Comparison of ENCODE assay signal across 8 cellular contexts in genomic region chr5:154447074-154447725, GRCh38. TPM values are rescaled to one million over a fixed set of nuclear protein-coding genes. Genes with fewer than 3 reads are reported as not detected.
DNase-seq lines count a peak whose midpoint lies in the region; ATAC-seq and TF ChIP-seq lines count a peak whose summit lies in the region.

No MANE protein-coding gene starts in this region.

- DNase-seq in MG63: peak; percentile 14
- DNase-seq in choroid plexus epithelial cell (ENCODE audit: low read depth): no peak
- no peak for DNase-seq in natural killer cell
- DNase-seq in NOMO-1 treated with dmso at 0.1 percent for 144 hours (lab: John Stamatoyannopoulos, UW; ENCODE audit: unreplicated experiment): no peak
- DNase-seq in lower leg skin (ENCODE audit: low spot score in 2 of 2): no peak

- peaks cover 54 to 62% of the 10 kb centered on the region in 2 donors for H3K4me1 Mint-ChIP-seq in natural killer cell

- peak overlapping the region; percentile 86 to 94 (median 91) for H3K9ac ChIP-seq in BLaER1 treated with 17β-estradiol and CSF1 and Interleukin-3, amounts not matched to agents 10 nM and 100 nM

- intact Hi-C loops in natural killer cell (cut with micrococcal nuclease): loop anchor here (5.0 to 10.0 kb wide), 3 partner anchors 252 to 495 kb away; partner anchors contain the start of genes CNOT8, GALNT10 and MRPL22
- intact Hi-C loops in lower leg skin (cut with DNase I; ENCODE audit: low total_unique reads): no loop called here

- 2% methylated on average over 10 of the region's 10 CpGs for WGBS in lower leg skin, 2 donors

- no peak for ATAC-seq in natural killer cell
- ATAC-seq in HG03095 (IDR thresholded peaks at IDR 0.05; ENCODE audit: unreplicated experiment): no peak
- ATAC-seq in GM19452 (IDR thresholded peaks at IDR 0.05; ENCODE audit: unreplicated experiment): no peak

- no peak for TF ChIP-seq POLR2A in lower leg skin (IDR thresholded peaks at IDR 0.05)

- H3K36me3 Mint-ChIP-seq in natural killer cell: peaks cover 11% of the 10 kb centered on the region

- H3K36me3 ChIP-seq in BLaER1 treated with 17β-estradiol and CSF1 and Interleukin-3, amounts not matched to agents 10 nM and 100 nM: peaks cover 27 to 43% (median 35%) of the 10 kb centered on the region in 11 experiments
- H3K36me3 ChIP-seq in MG63: peaks cover 21% of the 10 kb centered on the region

- H3K27ac ChIP-seq in BLaER1 treated with 17β-estradiol and CSF1 and Interleukin-3, amounts not matched to agents 10 nM and 100 nM: peak overlapping the region in 5 of 11 experiments; percentile 82 to 87 (median 84); a peak in 7 of 22 replicates

- peaks cover 34 to 48% (median 41%) of the 10 kb centered on the region in 10 experiments for H3K4me1 ChIP-seq in BLaER1 treated with 17β-estradiol and CSF1 and Interleukin-3, amounts not matched to agents 10 nM and 100 nM

- no peaks in the 10 kb centered on the region for H3K27me3 Mint-ChIP-seq in natural killer cell (ENCODE audit: low read depth in 2 of 2)

- H3K9me3 Mint-ChIP-seq in natural killer cell: no peaks in the 10 kb centered on the region

- no peaks in the 10 kb centered on the region for H3K9me3 ChIP-seq in BLaER1 treated with 17β-estradiol and CSF1 and Interleukin-3, amounts not matched to agents 10 nM and 100 nM (replicated peaks in 1 of 11)
- no peaks in the 10 kb centered on the region for H3K9me3 ChIP-seq in MG63

- peak overlapping the region; percentile 95 to 99 (median 98) for H3K4me3 ChIP-seq in BLaER1 treated with 17β-estradiol and CSF1 and Interleukin-3, amounts not matched to agents 10 nM and 100 nM
- H3K4me3 ChIP-seq in MG63 (peak overlapping the region; percentile 99), choroid plexus epithelial cell (ENCODE audit: low read depth, low read length) (peak overlapping the region; percentile 94), lower leg skin (ENCODE audit: low read depth, poor library complexity, severe bottlenecking) (no peak overlapping the region)

- H3K27ac Mint-ChIP-seq in natural killer cell: peak overlapping the region; percentile 81 to 83

- H3K4me2 ChIP-seq in BLaER1 treated with 17β-estradiol and CSF1 and Interleukin-3, amounts not matched to agents 10 nM and 100 nM: peak overlapping the region; percentile 85 to 99 (median 96)

- peaks cover 43 to 60% (median 49%) of the 10 kb centered on the region in 11 experiments; a peak in 21 of 22 replicates for H4K20me1 ChIP-seq in BLaER1 treated with 17β-estradiol and CSF1 and Interleukin-3, amounts not matched to agents 10 nM and 100 nM

- H3K4me3 Mint-ChIP-seq in natural killer cell: peak overlapping the region; percentile 83

- no peaks in the 10 kb centered on the region for H3K27me3 ChIP-seq in BLaER1 treated with 17β-estradiol and CSF1 and Interleukin-3, amounts not matched to agents 10 nM and 100 nM
- no peaks in the 10 kb centered on the region for H3K27me3 ChIP-seq in MG63

- no peak for TF ChIP-seq CTCF in choroid plexus epithelial cell (conservative IDR thresholded peaks at IDR 0.05; ENCODE audit: low read depth, low read length)
- no peak for TF ChIP-seq CTCF in natural killer cell (IDR thresholded peaks at IDR 0.05)
- no peak for TF ChIP-seq CTCF in lower leg skin (IDR thresholded peaks at IDR 0.05)

RNA-seq across cellular contexts. Expression of gene SAP30L, which starts 1.4 kb away (rescaled TPM):
- 33.4 and 39.2 TPM in 2 replicates for total RNA-seq in MG63 (2014; rRNA removed; shearing (Covaris generic); ENCODE audit: low replicate concordance)
- total RNA-seq in natural killer cell (10 to 100 TPM; 37.0 to 48.4 (median 47.6) TPM), lower leg skin (10 to 100 TPM; 28.3 to 54.4 (median 39.9) TPM)

RNA-seq across cellular contexts. Expression of gene HAND1, which starts 30.8 kb away (rescaled TPM):
- 2.3 and 7.4 TPM in 2 replicates for total RNA-seq in MG63 (2014; rRNA removed; shearing (Covaris generic); ENCODE audit: low replicate concordance)
- total RNA-seq in natural killer cell: not detected
- total RNA-seq in lower leg skin: not detected
